37 cellular contexts compared by ENCODE assay signal in genomic region chr3:87549208-87549607, GRCh38.
"Had no signal": no experiment of that assay in that cellular context is flagged by ENCODE, and none has a peak within 500 bp of the region (broad histone marks: within the 10 kb centered on the region; RNA-seq: fewer than 3 reads in every experiment).

No MANE protein-coding gene starts in this region.

- H3K27me3 ChIP-seq: ascending aorta, cardiac muscle cell, colonic mucosa had no signal

- H3K9me3 Mint-ChIP-seq: activated B cell treated with CpG ODN at 0.5 μM for 24 hours; activated CD4-positive, alpha-beta memory T cell treated with anti-CD3 and anti-CD28 coated beads, Interleukin-2, amount 10 ng/mL, durations not matched to agents 7 days and 5 days; activated CD4-positive, alpha-beta T cell treated with anti-CD3 and anti-CD28 coated beads, Interleukin-2, amount 10 ng/mL, durations not matched to agents 7 days and 5 days; activated naive CD4-positive, alpha-beta T cell treated with anti-CD3 and anti-CD28 coated beads for 36 hours; activated naive CD8-positive, alpha-beta T cell treated with anti-CD3 and anti-CD28 coated beads, Interleukin-2, amount 10 ng/mL, durations not matched to agents 7 days and 5 days; activated naive CD8-positive, alpha-beta T cell treated with anti-CD3 and anti-CD28 coated beads, Interleukin-2, amount 50 U/mL, for 24 hours; activated T-cell treated with anti-CD3 and anti-CD28 coated beads, Interleukin-2, amount 50 U/mL, for 24 hours; activated T-helper 1 cell treated with anti-CD3 and anti-CD28 coated beads, Interleukin-12 subunit alpha, Interleukin-12 subunit beta, Interleukin-2, Interleukin-4 antibody, amounts not matched to agents 30 ng/mL and 10 ng/mL and 1 ng/mL, durations not matched to agents 14 hours and 24 hours and 36 hours; activated T-helper 17 cell treated with anti-CD3 and anti-CD28 coated beads, Interleukin-2, amount 50 U/mL, for 72 hours; central memory CD8-positive, alpha-beta T cell; T-helper 1 cell treated with Interleukin-12 subunit alpha and Interleukin-12 subunit beta and Interleukin-4 antibody, amounts not matched to agents 30 μg/mL and 1 μg/mL, for 36 hours; T-helper 2 cell treated with Interferon-gamma antibody and Interleukin-4, amounts not matched to agents 5 μg/mL and 100 μg/mL, for 36 hours had no signal

- H3K36me3 Mint-ChIP-seq: activated CD8-positive, alpha-beta memory T cell treated with anti-CD3 and anti-CD28 coated beads, Interleukin-2, amount 10 ng/mL, durations not matched to agents 7 days and 5 days; activated naive CD8-positive, alpha-beta T cell; activated naive CD8-positive, alpha-beta T cell treated with anti-CD3 and anti-CD28 coated beads, Interleukin-2, amount 10 ng/mL, durations not matched to agents 7 days and 5 days; brain had no signal

- H3K4me3 ChIP-seq: ascending aorta, cardiac muscle cell, colonic mucosa had no signal

- H3K36me3 ChIP-seq: ascending aorta, cardiac muscle cell, colonic mucosa had no signal

- DNase-seq: activated B cell treated with CpG ODN at 0.5 μM for 24 hours; activated CD4-positive, alpha-beta memory T cell treated with anti-CD3 and anti-CD28 coated beads, Interleukin-2, amount 10 ng/mL, durations not matched to agents 7 days and 5 days; activated CD4-positive, alpha-beta T cell treated with anti-CD3 and anti-CD28 coated beads for 1 hour; activated CD4-positive, alpha-beta T cell treated with anti-CD3 and anti-CD28 coated beads for 36 hours; activated CD4-positive, alpha-beta T cell treated with anti-CD3 and anti-CD28 coated beads for 48 hours; activated CD4-positive, alpha-beta T cell treated with anti-CD3 and anti-CD28 coated beads, Interleukin-2, amount 10 ng/mL, durations not matched to agents 7 days and 5 days; activated CD4-positive, alpha-beta T cell treated with anti-CD3 and anti-CD28 coated beads, Interleukin-2, amount 50 U/mL, for 48 hours; activated CD8-positive, alpha-beta memory T cell treated with anti-CD3 and anti-CD28 coated beads for 24 hours; activated CD8-positive, alpha-beta memory T cell treated with anti-CD3 and anti-CD28 coated beads, Interleukin-2, amount 10 ng/mL, durations not matched to agents 7 days and 5 days; activated CD8-positive, alpha-beta memory T cell treated with anti-CD3 and anti-CD28 coated beads, Interleukin-2, amount 50 U/mL, for 48 hours; activated CD8-positive, alpha-beta T cell treated with anti-CD3 and anti-CD28 coated beads, Interleukin-2, amount 10 ng/mL, durations not matched to agents 7 days and 5 days; activated effector memory CD4-positive, alpha-beta T cell treated with anti-CD3 and anti-CD28 coated beads, Interleukin-2, amount 50 U/mL, for 16 hours; activated gamma-delta T cell treated with Interleukin-2 at 50 U/mL for 16 hours; activated naive CD4-positive, alpha-beta T cell; activated naive CD4-positive, alpha-beta T cell treated with anti-CD3 and anti-CD28 coated beads for 36 hours; activated naive CD4-positive, alpha-beta T cell treated with anti-CD3 and anti-CD28 coated beads, Interleukin-2, amount 50 U/mL, for 16 hours; activated naive CD8-positive, alpha-beta T cell treated with anti-CD3 and anti-CD28 coated beads, Interleukin-2, amount 10 ng/mL, durations not matched to agents 7 days and 5 days; activated naive CD8-positive, alpha-beta T cell treated with anti-CD3 and anti-CD28 coated beads, Interleukin-2, amount 50 U/mL, for 24 hours; activated T-cell treated with anti-CD3 and anti-CD28 coated beads, Interleukin-2, amount 50 U/mL, for 24 hours; activated T-cell treated with anti-CD3 and anti-CD28 coated beads, Interleukin-2, amount 50 U/mL, for 48 hours; amygdala; anterior cingulate cortex; caudate nucleus; cerebellar nuclear complex; colonic mucosa; T-helper 2 cell; T-helper 9 cell had no signal

- H3K27ac ChIP-seq: ascending aorta, cardiac muscle cell, colonic mucosa, VCaP had no signal

- H3K27ac Mint-ChIP-seq: activated B cell treated with CpG ODN at 0.5 μM for 24 hours; activated CD4-positive, alpha-beta memory T cell treated with anti-CD3 and anti-CD28 coated beads, Interleukin-2, amount 10 ng/mL, durations not matched to agents 7 days and 5 days; activated CD4-positive, alpha-beta T cell treated with anti-CD3 and anti-CD28 coated beads for 36 hours; activated CD4-positive, alpha-beta T cell treated with anti-CD3 and anti-CD28 coated beads, Interleukin-2, amount 10 ng/mL, durations not matched to agents 7 days and 5 days; activated CD8-positive, alpha-beta memory T cell treated with anti-CD3 and anti-CD28 coated beads, Interleukin-2, amount 10 ng/mL, durations not matched to agents 7 days and 5 days; activated CD8-positive, alpha-beta T cell treated with anti-CD3 and anti-CD28 coated beads, Interleukin-2, amount 10 ng/mL, durations not matched to agents 7 days and 5 days; activated naive CD4-positive, alpha-beta T cell treated with anti-CD3 and anti-CD28 coated beads for 36 hours; activated naive CD8-positive, alpha-beta T cell; activated naive CD8-positive, alpha-beta T cell treated with anti-CD3 and anti-CD28 coated beads, Interleukin-2, amount 10 ng/mL, durations not matched to agents 7 days and 5 days; activated naive CD8-positive, alpha-beta T cell treated with anti-CD3 and anti-CD28 coated beads, Interleukin-2, amount 50 U/mL, for 24 hours; activated T-cell treated with anti-CD3 and anti-CD28 coated beads, Interleukin-2, amount 50 U/mL, for 24 hours; activated T-helper 1 cell treated with anti-CD3 and anti-CD28 coated beads, Interleukin-12 subunit alpha, Interleukin-12 subunit beta, Interleukin-2, Interleukin-4 antibody, amounts not matched to agents 30 ng/mL and 10 ng/mL and 1 ng/mL, durations not matched to agents 14 hours and 24 hours and 36 hours; activated T-helper 17 cell treated with anti-CD3 and anti-CD28 coated beads, Interleukin-2, amount 50 U/mL, for 72 hours; brain; T-helper 1 cell treated with Interleukin-12 subunit alpha and Interleukin-12 subunit beta and Interleukin-4 antibody, amounts not matched to agents 30 μg/mL and 1 μg/mL, for 36 hours; T-helper 2 cell treated with Interferon-gamma antibody and Interleukin-4, amounts not matched to agents 5 μg/mL and 100 μg/mL, for 36 hours had no signal

- H3K4me1 ChIP-seq: ascending aorta, colonic mucosa had no signal

- ATAC-seq: activated CD4-positive, alpha-beta T cell treated with anti-CD3 and anti-CD28 coated beads for 36 hours; activated CD8-positive, alpha-beta memory T cell treated with anti-CD3 and anti-CD28 coated beads, Interleukin-2, amount 10 ng/mL, durations not matched to agents 7 days and 5 days; activated CD8-positive, alpha-beta T cell treated with anti-CD3 and anti-CD28 coated beads, Interleukin-2, amount 10 ng/mL, durations not matched to agents 7 days and 5 days; activated naive CD8-positive, alpha-beta T cell treated with anti-CD3 and anti-CD28 coated beads, Interleukin-2, amount 50 U/mL, for 24 hours; activated T-helper 17 cell treated with anti-CD3 and anti-CD28 coated beads, Interleukin-2, amount 50 U/mL, for 72 hours had no signal

- H3K9me3 ChIP-seq: ascending aorta, colonic mucosa had no signal
